In the genomic region with DNA sequence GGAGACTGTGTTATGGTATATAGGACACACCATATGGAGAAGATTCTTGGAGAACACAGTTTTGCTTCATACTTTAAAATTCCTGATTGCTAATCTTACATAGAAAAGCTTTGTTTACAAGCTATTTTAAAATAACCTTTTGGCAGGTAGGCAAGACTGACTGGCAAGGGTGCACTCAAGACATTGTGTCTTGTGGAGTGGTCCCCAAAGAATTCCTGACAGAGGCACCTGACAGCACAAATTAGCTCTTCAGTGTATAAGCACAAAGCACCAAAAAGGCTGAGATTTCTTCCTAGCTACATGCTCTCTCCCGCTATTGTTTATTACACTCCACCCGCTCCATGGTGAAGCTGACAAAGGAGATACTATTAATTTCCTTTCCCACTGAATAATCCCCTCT, we compare ENCODE assay signal across 14 cellular contexts.
DNase-seq lines count a peak whose midpoint lies in the region; ATAC-seq and TF ChIP-seq lines count a peak whose summit lies in the region.
"Had no signal": no experiment of that assay in that cellular context is flagged by ENCODE, and none has a peak within 500 bp of the region (broad histone marks: within the 10 kb centered on the region; RNA-seq: fewer than 3 reads in every experiment).

No MANE protein-coding gene starts in this region.

- H2AFZ ChIP-seq in DND-41 (ENCODE audit: low read depth, low read length) (no peak overlapping the region), neuronal stem cell (ENCODE audit: low read length) (no peak overlapping the region)

- H2BK5ac ChIP-seq in neuronal stem cell (ENCODE audit: low read length), result no peak overlapping the region

- no peak overlapping the region for H4K91ac ChIP-seq in neuronal stem cell (ENCODE audit: low read depth, low read length, poor library complexity)

- no peak overlapping the region for H3K14ac ChIP-seq in neuronal stem cell (ENCODE audit: low read length)

- no peak overlapping the region for H2BK12ac ChIP-seq in neuronal stem cell (ENCODE audit: low read length)

- H3K4me1 ChIP-seq in DND-41 (ENCODE audit: insufficient read depth, low read length) (peaks cover 29% of the 10 kb centered on the region), neuronal stem cell (ENCODE audit: control insufficient read depth in 2 of 2, insufficient read depth in 1 of 2, low read depth in 1 of 2, low read length in 2 of 2) (peaks cover 2 to 9% of the 10 kb centered on the region in 2 donors), body of pancreas (peaks cover 19% of the 10 kb centered on the region)

- no peak overlapping the region for H3K4ac ChIP-seq in neuronal stem cell (ENCODE audit: low read length)

- no peak overlapping the region for H3K23ac ChIP-seq in neuronal stem cell (ENCODE audit: low read depth, low read length, poor library complexity)

- DNase-seq in DND-41 (no peak), MG63 (no peak), coronary artery (ENCODE audit: low spot score) (no peak), neuronal stem cell (ENCODE audit: low spot score) (no peak), NCI-H510A (lab: John Stamatoyannopoulos, UW) (no peak), body of pancreas (no peak), ACHN (no peak)
- DNase-seq: DMS 273 treated with DMSO at 0.1 percent for 48 hours, NCI-H2029 treated with DMSO at 0.1 percent for 48 hours, Peyer's patch, psoas muscle, substantia nigra had no signal

- no peak overlapping the region for H2AK5ac ChIP-seq in neuronal stem cell (ENCODE audit: low read depth, low read length)

- H3K36me3 ChIP-seq in DND-41 (ENCODE audit: insufficient read depth, low read length), result no peaks in the 10 kb centered on the region; the same call in 1 of the 2 replicates
- H3K36me3 ChIP-seq in MG63, result peaks cover 47% of the 10 kb centered on the region
- peaks cover 0 to 57% of the 10 kb centered on the region in 2 donors for H3K36me3 ChIP-seq in neuronal stem cell (replicated peaks in 1 of 2; ENCODE audit: control insufficient read depth in 2 of 2, insufficient read depth in 2 of 2, low read length in 2 of 2)
- H3K36me3 ChIP-seq in body of pancreas (replicated peaks in 1 of 2; ENCODE audit: insufficient read depth in 1 of 2, low read depth in 2 of 2), result no peaks in the 10 kb centered on the region
- H3K36me3 ChIP-seq: Peyer's patch had no signal

- H3K18ac ChIP-seq in neuronal stem cell (ENCODE audit: low read length), result no peak overlapping the region

- H3K27ac ChIP-seq in DND-41 (ENCODE audit: low read length) (no peak overlapping the region), coronary artery (no peak overlapping the region), neuronal stem cell (replicated peaks; ENCODE audit: low read length) (peak overlapping the region; percentile 11), body of pancreas (no peak overlapping the region)
- H3K27ac ChIP-seq: Peyer's patch, psoas muscle had no signal

- no peak overlapping the region for H2BK120ac ChIP-seq in neuronal stem cell (ENCODE audit: low read depth, low read length)

- H2BK15ac ChIP-seq in neuronal stem cell (ENCODE audit: low read length), result no peak overlapping the region

- ATAC-seq in DND-41 (ENCODE audit: insufficient read depth, low read depth) (no peak), body of pancreas (no peak)
- ATAC-seq: HCT116, psoas muscle had no signal

- H3K9me3 ChIP-seq in DND-41 (ENCODE audit: insufficient read depth, low read length, severe bottlenecking) (no peaks in the 10 kb centered on the region), MG63 (no peaks in the 10 kb centered on the region), neuronal stem cell (replicated peaks in 1 of 2; ENCODE audit: control insufficient read depth in 2 of 2, insufficient read depth in 1 of 2, low read depth in 1 of 2, low read length in 2 of 2) (peaks cover 0 to 3% of the 10 kb centered on the region in 2 donors), body of pancreas (no peaks in the 10 kb centered on the region)
- H3K9me3 ChIP-seq: Peyer's patch, psoas muscle had no signal

- WGBS in neuronal stem cell (ENCODE audit: extremely low coverage in 2 of 2, insufficient read length in 2 of 2, insufficient replicate concordance in 1 of 2), 2 donors, result no CpG with 5 or more reads among the region's 2 CpGs
- WGBS in body of pancreas, 2 donors, result 98% methylated on average over 2 of the region's 2 CpGs

- intact Hi-C loops in body of pancreas (cut with DNase I), result no loop called here

- peaks cover 36% of the 10 kb centered on the region for H3K79me2 ChIP-seq in DND-41 (ENCODE audit: insufficient read depth, low read length)

- no peak overlapping the region for H3K4me3 ChIP-seq in DND-41 (ENCODE audit: low read depth in 1 of 2, low read length in 2 of 2)
- H3K4me3 ChIP-seq in MG63, result peak overlapping the region; percentile 91
- peak overlapping the region; percentile 88 for H3K4me3 ChIP-seq in coronary artery
- peak overlapping the region in 1 of 2 donors; percentile 86 for H3K4me3 ChIP-seq in neuronal stem cell (ENCODE audit: low read length in 2 of 2)
- H3K4me3 ChIP-seq in body of pancreas, result no peak overlapping the region
- H3K4me3 ChIP-seq: lung, Peyer's patch had no signal

- in situ Hi-C loops in ACHN (cut with HindIII; ENCODE audit: low pct_ligation_motif_present, low pct_unique_long_range_greater_than_20kb, low sequenced_read_pairs), result no loop called here

- no peak for TF ChIP-seq POLR2A in body of pancreas (IDR thresholded peaks at IDR 0.05)

- H3K4me2 ChIP-seq in DND-41 (ENCODE audit: insufficient read depth, low read length), result peak overlapping the region; percentile 75; the same call in 1 of the 2 replicates
- no peak overlapping the region for H3K4me2 ChIP-seq in neuronal stem cell (ENCODE audit: insufficient read depth, low read length, poor library complexity, severe bottlenecking)

- TF ChIP-seq CTCF in DND-41 (IDR thresholded peaks at IDR 0.05; ENCODE audit: borderline replicate concordance, extremely low read depth, low read length, poor library complexity, severe bottlenecking) (no peak), coronary artery (IDR thresholded peaks at IDR 0.05) (no peak), body of pancreas (IDR thresholded peaks at IDR 0.05) (no peak)

- H3K27me3 ChIP-seq in DND-41 (ENCODE audit: insufficient read depth, low read length, poor library complexity), result no peaks in the 10 kb centered on the region
- H3K27me3 ChIP-seq in MG63, result no peaks in the 10 kb centered on the region
- H3K27me3 ChIP-seq in neuronal stem cell (ENCODE audit: control insufficient read depth in 3 of 3, insufficient read depth in 3 of 3, low read depth in 1 of 3, low read length in 3 of 3), result no peaks in the 10 kb centered on the region
- H3K27me3 ChIP-seq in body of pancreas, result no peaks in the 10 kb centered on the region
- H3K27me3 ChIP-seq: Peyer's patch had no signal

- H3K79me1 ChIP-seq in neuronal stem cell (ENCODE audit: low read depth, low read length), result peaks cover 2% of the 10 kb centered on the region

- H4K8ac ChIP-seq in neuronal stem cell (ENCODE audit: low read depth, low read length), result no peak overlapping the region

- H3K9ac ChIP-seq in DND-41 (ENCODE audit: low read depth, low read length) (no peak overlapping the region), neuronal stem cell (ENCODE audit: low read depth, low read length, poor library complexity) (no peak overlapping the region)

- peaks cover 3% of the 10 kb centered on the region; the same call in 1 of the 2 replicates for H4K20me1 ChIP-seq in DND-41 (ENCODE audit: insufficient read depth, low read length)

Comparison
In these comparisons a context has a peak if more than half of its experiments do, and no peak if none do; other contexts are left out.
1. H3K4me3 ChIP-seq: peak in MG63 (single experiment) and coronary artery (single experiment); none in DND-41 (0 of 2) and body of pancreas (0 of 2).